Comparison of ENCODE assay signal across 29 cellular contexts in genomic region chr4:120452006-120452405, GRCh38.
"Had no signal": no experiment of that assay in that cellular context is flagged by ENCODE, and none has a peak within 500 bp of the region (broad histone marks: within the 10 kb centered on the region; RNA-seq: fewer than 3 reads in every experiment).

No MANE protein-coding gene starts in this region.

- H3K4me1 ChIP-seq: adrenal gland, esophagus squamous epithelium, gastrocnemius medialis, left ventricle myocardium inferior, pancreas, stomach, transverse colon, uterus had no signal

- DNase-seq: activated CD4-positive, alpha-beta T cell treated with anti-CD3 and anti-CD28 coated beads, Interleukin-2, amount 10 ng/mL, durations not matched to agents 7 days and 5 days; activated CD4-positive, CD25-positive, alpha-beta regulatory T cell treated with anti-CD3 and anti-CD28 coated beads, Interleukin-2, amount 50 U/mL, for 72 hours; activated CD8-positive, alpha-beta memory T cell treated with anti-CD3 and anti-CD28 coated beads, Interleukin-2, amount 10 ng/mL, durations not matched to agents 7 days and 5 days; activated CD8-positive, alpha-beta T cell treated with anti-CD3 and anti-CD28 coated beads for 36 hours; activated gamma-delta T cell treated with Interleukin-2 at 50 U/mL for 16 hours; activated T-cell treated with anti-CD3 and anti-CD28 coated beads for 4 hours; adrenal gland; endodermal cell; esophagus squamous epithelium; gastrocnemius medialis; hypothalamus; left ventricle myocardium inferior; mammary epithelial cell; midbrain; natural killer cell; pancreas; right cardiac atrium; stimulated activated CD4-positive, alpha-beta T cell treated with anti-CD3 and anti-CD28 coated beads, Interleukin-1b, Interleukin-23, amount 100 ng/mL, for 48 hours; stomach; transverse colon; uterus; WERI-Rb-1 had no signal

- H3K36me3 ChIP-seq: adrenal gland, esophagus squamous epithelium, gastrocnemius medialis, left ventricle myocardium inferior, neutrophil, pancreas, stomach, transverse colon, uterus, WERI-Rb-1 had no signal

- H3K27me3 ChIP-seq: adrenal gland, esophagus squamous epithelium, gastrocnemius medialis, neutrophil, pancreas, stomach, transverse colon, uterus had no signal

- H3K9me3 Mint-ChIP-seq: activated CD4-positive, alpha-beta T cell treated with anti-CD3 and anti-CD28 coated beads, Interleukin-2, amount 10 ng/mL, durations not matched to agents 7 days and 5 days; activated CD8-positive, alpha-beta T cell treated with anti-CD3 and anti-CD28 coated beads for 36 hours; activated naive CD4-positive, alpha-beta T cell treated with anti-CD3 and anti-CD28 coated beads, Interleukin-2, amount 50 U/mL, for 24 hours; activated T-helper 1 cell treated with anti-CD3 and anti-CD28 coated beads, Interleukin-12 subunit alpha, Interleukin-12 subunit beta, Interleukin-2, Interleukin-4 antibody, amounts not matched to agents 30 ng/mL and 10 ng/mL and 1 ng/mL, durations not matched to agents 14 hours and 24 hours and 36 hours; endodermal cell; stimulated activated memory B cell treated with anti-CD40 and anti-IgM and Interleukin-4, amounts not matched to agents 10 μg/mL and 1 μg/mL and 100 μg/mL, for 72 hours; T-helper 2 cell treated with Interferon-gamma antibody and Interleukin-4, amounts not matched to agents 5 μg/mL and 100 μg/mL, for 36 hours had no signal

- H3K4me1 Mint-ChIP-seq: activated CD4-positive, alpha-beta T cell treated with anti-CD3 and anti-CD28 coated beads, Interleukin-2, amount 10 ng/mL, durations not matched to agents 7 days and 5 days; activated CD8-positive, alpha-beta memory T cell treated with anti-CD3 and anti-CD28 coated beads, Interleukin-2, amount 10 ng/mL, durations not matched to agents 7 days and 5 days; activated naive CD4-positive, alpha-beta T cell treated with anti-CD3 and anti-CD28 coated beads, Interleukin-2, amount 50 U/mL, for 24 hours; natural killer cell; stimulated activated memory B cell treated with anti-CD40 and anti-IgM and Interleukin-4, amounts not matched to agents 10 μg/mL and 1 μg/mL and 100 μg/mL, for 72 hours had no signal

- H3K27me3 Mint-ChIP-seq: activated CD8-positive, alpha-beta T cell treated with anti-CD3 and anti-CD28 coated beads for 36 hours; stimulated activated memory B cell treated with anti-CD40 and anti-IgM and Interleukin-4, amounts not matched to agents 10 μg/mL and 1 μg/mL and 100 μg/mL, for 72 hours had no signal

- H3K4me3 ChIP-seq: adrenal gland, coronary artery, esophagus squamous epithelium, gastrocnemius medialis, left ventricle myocardium inferior, pancreas, skin epidermis, stomach, transverse colon, uterus had no signal

- H3K9me3 ChIP-seq: adrenal gland, esophagus squamous epithelium, gastrocnemius medialis, left ventricle myocardium inferior, neutrophil, pancreas, stomach, transverse colon, uterus had no signal

- ATAC-seq: activated CD8-positive, alpha-beta memory T cell treated with anti-CD3 and anti-CD28 coated beads, Interleukin-2, amount 10 ng/mL, durations not matched to agents 7 days and 5 days; activated CD8-positive, alpha-beta T cell treated with anti-CD3 and anti-CD28 coated beads for 36 hours; gastrocnemius medialis; natural killer cell; pancreas; right cardiac atrium; stimulated activated memory B cell treated with anti-CD40 and anti-IgM and Interleukin-4, amounts not matched to agents 10 μg/mL and 1 μg/mL and 100 μg/mL, for 72 hours had no signal

- H3K27ac ChIP-seq: adrenal gland, coronary artery, esophagus squamous epithelium, gastrocnemius medialis, left ventricle myocardium inferior, neutrophil, pancreas, skin epidermis, stomach, transverse colon, uterus, WERI-Rb-1 had no signal

- H3K27ac Mint-ChIP-seq: activated CD4-positive, alpha-beta T cell treated with anti-CD3 and anti-CD28 coated beads, Interleukin-2, amount 10 ng/mL, durations not matched to agents 7 days and 5 days; activated CD8-positive, alpha-beta memory T cell treated with anti-CD3 and anti-CD28 coated beads, Interleukin-2, amount 10 ng/mL, durations not matched to agents 7 days and 5 days; activated CD8-positive, alpha-beta T cell treated with anti-CD3 and anti-CD28 coated beads for 36 hours; activated naive CD4-positive, alpha-beta T cell treated with anti-CD3 and anti-CD28 coated beads, Interleukin-2, amount 50 U/mL, for 24 hours; activated T-helper 1 cell treated with anti-CD3 and anti-CD28 coated beads, Interleukin-12 subunit alpha, Interleukin-12 subunit beta, Interleukin-2, Interleukin-4 antibody, amounts not matched to agents 30 ng/mL and 10 ng/mL and 1 ng/mL, durations not matched to agents 14 hours and 24 hours and 36 hours; endodermal cell; natural killer cell; stimulated activated memory B cell treated with anti-CD40 and anti-IgM and Interleukin-4, amounts not matched to agents 10 μg/mL and 1 μg/mL and 100 μg/mL, for 72 hours; T-helper 2 cell treated with Interferon-gamma antibody and Interleukin-4, amounts not matched to agents 5 μg/mL and 100 μg/mL, for 36 hours had no signal

- H3K36me3 Mint-ChIP-seq: activated CD8-positive, alpha-beta memory T cell treated with anti-CD3 and anti-CD28 coated beads, Interleukin-2, amount 10 ng/mL, durations not matched to agents 7 days and 5 days; activated naive CD4-positive, alpha-beta T cell treated with anti-CD3 and anti-CD28 coated beads, Interleukin-2, amount 50 U/mL, for 24 hours; natural killer cell; stimulated activated memory B cell treated with anti-CD40 and anti-IgM and Interleukin-4, amounts not matched to agents 10 μg/mL and 1 μg/mL and 100 μg/mL, for 72 hours had no signal

- H3K4me3 Mint-ChIP-seq: activated CD4-positive, alpha-beta T cell treated with anti-CD3 and anti-CD28 coated beads, Interleukin-2, amount 10 ng/mL, durations not matched to agents 7 days and 5 days; activated CD8-positive, alpha-beta memory T cell treated with anti-CD3 and anti-CD28 coated beads, Interleukin-2, amount 10 ng/mL, durations not matched to agents 7 days and 5 days; activated CD8-positive, alpha-beta T cell treated with anti-CD3 and anti-CD28 coated beads for 36 hours; activated naive CD4-positive, alpha-beta T cell treated with anti-CD3 and anti-CD28 coated beads, Interleukin-2, amount 50 U/mL, for 24 hours; activated T-helper 1 cell treated with anti-CD3 and anti-CD28 coated beads, Interleukin-12 subunit alpha, Interleukin-12 subunit beta, Interleukin-2, Interleukin-4 antibody, amounts not matched to agents 30 ng/mL and 10 ng/mL and 1 ng/mL, durations not matched to agents 14 hours and 24 hours and 36 hours; endodermal cell; natural killer cell; stimulated activated memory B cell treated with anti-CD40 and anti-IgM and Interleukin-4, amounts not matched to agents 10 μg/mL and 1 μg/mL and 100 μg/mL, for 72 hours; T-helper 2 cell treated with Interferon-gamma antibody and Interleukin-4, amounts not matched to agents 5 μg/mL and 100 μg/mL, for 36 hours had no signal
